Comparison of ENCODE assay signal across 14 cellular contexts in the genomic region with DNA sequence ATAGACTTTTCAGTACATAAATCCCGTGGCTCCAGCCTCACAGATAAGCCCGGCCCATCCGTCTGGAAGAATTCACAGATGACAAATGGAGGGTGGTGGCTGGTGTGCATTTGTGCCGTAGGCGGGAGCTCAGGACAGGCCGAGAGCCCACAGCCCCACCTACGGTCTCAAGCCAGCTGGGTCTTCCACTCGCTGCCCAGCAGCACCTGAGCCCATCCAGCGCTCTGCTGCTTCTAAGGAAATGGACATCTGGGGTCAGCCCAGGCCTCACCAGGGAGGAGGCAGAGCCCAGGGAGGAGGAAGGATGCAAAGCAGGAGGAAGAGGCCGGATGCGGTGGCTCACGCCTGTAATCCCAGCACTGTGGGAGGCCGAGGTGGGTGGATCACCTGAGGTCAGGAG.
A peak's percentile ranks its signal among the peaks of the same experiment; 100 is the strongest.
DNase-seq lines count a peak whose midpoint lies in the region; ATAC-seq and TF ChIP-seq lines count a peak whose summit lies in the region.
"Had no signal": no experiment of that assay in that cellular context is flagged by ENCODE, and none has a peak within 500 bp of the region (broad histone marks: within the 10 kb centered on the region; RNA-seq: fewer than 3 reads in every experiment).

No MANE protein-coding gene starts in this region.

- H3K4me3 Mint-ChIP-seq in brain: no peak overlapping the region
- H3K4me3 Mint-ChIP-seq in CD4-positive, alpha-beta memory T cell: no peak overlapping the region
- H3K4me3 Mint-ChIP-seq: CD4-positive, alpha-beta T cell; GM23338; H9 had no signal

- peak overlapping the region; percentile 59 for H3K4me2 ChIP-seq in BLaER1
- H3K4me2 ChIP-seq: A549, GM23338 had no signal

- no peak overlapping the region for H3K4me3 ChIP-seq in BLaER1
- H3K4me3 ChIP-seq in CD4-positive, alpha-beta memory T cell (ENCODE audit: low read length in 2 of 2): no peak overlapping the region
- H3K4me3 ChIP-seq: A549, GM12878, GM23338 had no signal

- CTCF ChIA-PET in CD4-positive, alpha-beta memory T cell (lab: Charles Lee; ENCODE audit: partially characterized antibody): no interaction called here

- H3K4me1 Mint-ChIP-seq in brain: peaks cover 46% of the 10 kb centered on the region
- no peaks in the 10 kb centered on the region for H3K4me1 Mint-ChIP-seq in CD4-positive, alpha-beta memory T cell
- H3K4me1 Mint-ChIP-seq: GM23338 had no signal

- no peaks in the 10 kb centered on the region for H3K27me3 ChIP-seq in BLaER1
- H3K27me3 ChIP-seq in CD4-positive, alpha-beta memory T cell (ENCODE audit: insufficient read depth, low read length): no peaks in the 10 kb centered on the region

- H3K9ac ChIP-seq in BLaER1: no peak overlapping the region

- H3K9me3 Mint-ChIP-seq in brain: peaks cover 0 to 4% (median 0%) of the 10 kb centered on the region in 5 experiments
- H3K9me3 Mint-ChIP-seq in CD4-positive, alpha-beta memory T cell: no peaks in the 10 kb centered on the region
- H3K9me3 Mint-ChIP-seq: CD4-positive, alpha-beta T cell; H9 had no signal

- peak overlapping the region in 4 of 5 experiments; percentile 26 to 98 (median 80) for H3K27ac Mint-ChIP-seq in brain
- H3K27ac Mint-ChIP-seq in CD4-positive, alpha-beta memory T cell: peak overlapping the region in 1 of 7 donors; percentile 50
- H3K27ac Mint-ChIP-seq: CD4-positive, alpha-beta T cell; GM23338 had no signal

- DNase-seq in Ammon's horn (ENCODE audit: low spot score) (peak; percentile 28), retina (peak; percentile 65), NOMO-1 treated with dmso at 0.1 percent for 144 hours (lab: John Stamatoyannopoulos, UW; ENCODE audit: unreplicated experiment) (no peak)
- DNase-seq in CD4-positive, alpha-beta memory T cell: no peak
- DNase-seq: C1 segment of cervical spinal cord; CD4-positive, alpha-beta T cell; DMS79; H9 had no signal

- POLR2A ChIA-PET in CD4-positive, alpha-beta memory T cell (lab: Charles Lee; ENCODE audit: partially characterized antibody): no interaction called here

- no peaks in the 10 kb centered on the region for H3K9me3 ChIP-seq in BLaER1
- no peaks in the 10 kb centered on the region for H3K9me3 ChIP-seq in CD4-positive, alpha-beta memory T cell (ENCODE audit: control insufficient read depth in 1 of 2, low read length in 2 of 2)
- H3K9me3 ChIP-seq: A549 had no signal

- H3K4me1 ChIP-seq in BLaER1: peaks cover 34% of the 10 kb centered on the region
- no peaks in the 10 kb centered on the region for H3K4me1 ChIP-seq in CD4-positive, alpha-beta memory T cell (ENCODE audit: insufficient read depth, low read length)
- H3K4me1 ChIP-seq: A549 had no signal

- no peak for TF ChIP-seq CTCF in brain (conservative IDR thresholded peaks at IDR 0.05)

- H3K36me3 Mint-ChIP-seq in brain: no peaks in the 10 kb centered on the region
- no peaks in the 10 kb centered on the region for H3K36me3 Mint-ChIP-seq in CD4-positive, alpha-beta memory T cell

- peaks cover 4% of the 10 kb centered on the region for H3K27me3 Mint-ChIP-seq in brain
- peaks cover 4 to 5% of the 10 kb centered on the region in 2 donors for H3K27me3 Mint-ChIP-seq in CD4-positive, alpha-beta memory T cell

- no peaks in the 10 kb centered on the region for H3K36me3 ChIP-seq in BLaER1
- H3K36me3 ChIP-seq in CD4-positive, alpha-beta memory T cell (ENCODE audit: insufficient read depth, low read length): no peaks in the 10 kb centered on the region

- H3K27ac ChIP-seq in BLaER1: no peak overlapping the region
- no peak overlapping the region for H3K27ac ChIP-seq in CD4-positive, alpha-beta memory T cell (ENCODE audit: low read depth, low read length)
- H3K27ac ChIP-seq: A549 had no signal

- intact Hi-C loops in CD4-positive, alpha-beta memory T cell (cut with micrococcal nuclease): no loop called here

- no peaks in the 10 kb centered on the region for H4K20me1 ChIP-seq in BLaER1

- no peak for ATAC-seq in HG02840 (IDR thresholded peaks at IDR 0.05; ENCODE audit: low FRiP score, unreplicated experiment)
- ATAC-seq: A549, GM12878, GM23338 had no signal

Comparison
In these comparisons a context has a peak if more than half of its experiments do, and no peak if none do; other contexts are left out.
1. DNase-seq: peak in Ammon's horn (single experiment) and retina (single experiment); none in NOMO-1 treated with dmso at 0.1 percent for 144 hours (single experiment) and CD4-positive, alpha-beta memory T cell (0 of 5).